10 cellular contexts compared by ENCODE assay signal in the genomic region with DNA sequence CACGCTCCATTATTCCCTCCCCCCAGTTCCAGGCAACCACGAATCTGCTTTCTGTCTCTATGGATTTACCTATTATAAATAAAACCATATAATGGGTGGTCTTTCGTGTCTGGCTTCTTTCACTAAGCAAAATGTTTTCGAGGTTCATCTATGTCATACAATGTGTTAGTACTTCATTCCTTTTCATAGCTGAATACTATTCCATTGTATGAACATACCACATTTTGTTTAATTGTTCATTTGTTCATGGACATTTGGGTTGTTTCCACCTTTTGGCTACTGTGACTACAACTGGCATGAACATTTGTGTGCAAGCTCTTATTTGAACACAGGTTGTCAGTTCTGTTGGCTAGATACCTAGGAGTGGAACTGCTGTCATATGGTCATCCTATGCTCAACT.
"Had no signal": no experiment of that assay in that cellular context is flagged by ENCODE, and none has a peak within 500 bp of the region (broad histone marks: within the 10 kb centered on the region; RNA-seq: fewer than 3 reads in every experiment).

No MANE protein-coding gene starts in this region.

- H3K9me3 ChIP-seq: HAP-1 had no signal

- ATAC-seq: GM23338, HCT116 had no signal

- FAIRE-seq: H54 had no signal

- DNase-seq: GM23248, GOT3, H7, H9, HCEC 1CT, HFFc6 had no signal

- H3K36me3 ChIP-seq: HAP-1 had no signal

- H3K4me2 ChIP-seq: GM23338 had no signal

- H3K9ac ChIP-seq: GM23248 had no signal

- H3K4me1 ChIP-seq: HAP-1 had no signal

- H3K27ac ChIP-seq: GM23248 had no signal

- H2AFZ ChIP-seq: GM23248, GM23338 had no signal

- H3K4me3 ChIP-seq: GM23248, GM23338, HAP-1 had no signal
